In the genomic region with DNA sequence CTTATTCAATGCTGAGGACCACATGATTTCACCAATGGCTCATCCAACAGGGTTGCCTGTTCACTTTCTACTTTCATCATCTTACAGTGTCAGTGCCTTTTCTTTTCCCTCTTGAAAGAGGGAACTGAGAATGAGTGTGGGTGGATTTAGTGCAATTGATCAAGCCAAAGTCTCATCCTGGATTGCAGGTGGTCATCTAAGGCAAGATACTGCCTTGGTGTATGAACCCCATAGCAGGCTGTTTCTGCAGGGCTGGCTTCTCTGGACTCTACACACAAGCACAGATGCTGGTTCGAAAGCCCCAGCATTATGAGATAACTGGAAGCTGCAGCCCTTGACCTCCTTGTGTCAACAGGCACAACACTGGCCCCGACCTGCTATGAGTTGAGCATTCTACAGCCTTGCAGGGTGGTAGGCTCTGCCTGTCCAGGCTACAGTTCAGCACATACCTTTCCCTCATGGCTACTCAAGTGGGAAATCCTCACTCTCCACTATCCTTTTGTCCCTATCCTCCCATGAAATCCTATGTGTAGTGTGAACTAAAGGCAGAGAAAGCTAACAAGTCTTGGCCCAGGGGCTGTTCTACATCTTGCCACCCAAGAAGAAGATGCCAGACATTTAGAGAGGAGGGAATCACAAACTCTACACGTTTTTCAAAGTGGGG, we compare ENCODE assay signal across 1 cellular context.
TF ChIP-seq lines count a peak whose summit lies in the region.

No MANE protein-coding gene starts in this region.

TF ChIP-seq in HepG2, 621 proteins besides CTCF, POLR2A, EP300 and RAD21 (continued from another document and continues in another):
- TF ChIP-seq, protein P1, sequence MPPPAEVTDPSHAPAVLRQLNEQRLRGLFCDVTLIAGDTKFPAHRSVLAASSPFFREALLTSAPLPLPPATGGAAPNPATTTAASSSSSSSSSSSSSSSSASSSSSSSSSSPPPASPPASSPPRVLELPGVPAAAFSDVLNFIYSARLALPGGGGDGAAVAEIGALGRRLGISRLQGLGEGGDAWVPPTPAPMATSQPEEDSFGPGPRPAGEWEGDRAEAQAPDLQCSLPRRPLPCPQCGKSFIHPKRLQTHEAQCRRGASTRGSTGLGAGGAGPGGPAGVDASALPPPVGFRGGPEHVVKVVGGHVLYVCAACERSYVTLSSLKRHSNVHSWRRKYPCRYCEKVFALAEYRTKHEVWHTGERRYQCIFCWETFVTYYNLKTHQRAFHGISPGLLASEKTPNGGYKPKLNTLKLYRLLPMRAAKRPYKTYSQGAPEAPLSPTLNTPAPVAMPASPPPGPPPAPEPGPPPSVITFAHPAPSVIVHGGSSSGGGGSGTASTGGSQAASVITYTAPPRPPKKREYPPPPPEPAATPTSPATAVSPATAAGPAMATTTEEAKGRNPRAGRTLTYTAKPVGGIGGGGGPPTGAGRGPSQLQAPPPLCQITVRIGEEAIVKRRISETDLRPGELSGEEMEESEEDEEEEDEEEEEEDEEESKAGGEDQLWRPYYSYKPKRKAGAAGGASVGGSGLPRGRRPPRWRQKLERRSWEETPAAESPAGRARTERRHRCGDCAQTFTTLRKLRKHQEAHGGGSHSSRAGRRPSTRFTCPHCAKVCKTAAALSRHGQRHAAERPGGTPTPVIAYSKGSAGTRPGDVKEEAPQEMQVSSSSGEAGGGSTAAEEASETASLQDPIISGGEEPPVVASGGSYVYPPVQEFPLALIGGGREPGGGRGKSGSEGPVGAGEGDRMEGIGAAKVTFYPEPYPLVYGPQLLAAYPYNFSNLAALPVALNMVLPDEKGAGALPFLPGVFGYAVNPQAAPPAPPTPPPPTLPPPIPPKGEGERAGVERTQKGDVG (CRISPR knock-in tag; IDR thresholded peaks at IDR 0.05; ENCODE audit: borderline replicate concordance), result no peak
- no peak for TF ChIP-seq ZNF839 (CRISPR knock-in tag; IDR thresholded peaks at IDR 0.05; ENCODE audit: borderline replicate concordance)
- TF ChIP-seq HNF4A (CRISPR knock-in tag; IDR thresholded peaks at IDR 0.05), result peak; percentile 78
- TF ChIP-seq ZNF282 (IDR thresholded peaks at IDR 0.05; ENCODE audit: partially characterized antibody), result no peak
- TF ChIP-seq, protein P2, sequence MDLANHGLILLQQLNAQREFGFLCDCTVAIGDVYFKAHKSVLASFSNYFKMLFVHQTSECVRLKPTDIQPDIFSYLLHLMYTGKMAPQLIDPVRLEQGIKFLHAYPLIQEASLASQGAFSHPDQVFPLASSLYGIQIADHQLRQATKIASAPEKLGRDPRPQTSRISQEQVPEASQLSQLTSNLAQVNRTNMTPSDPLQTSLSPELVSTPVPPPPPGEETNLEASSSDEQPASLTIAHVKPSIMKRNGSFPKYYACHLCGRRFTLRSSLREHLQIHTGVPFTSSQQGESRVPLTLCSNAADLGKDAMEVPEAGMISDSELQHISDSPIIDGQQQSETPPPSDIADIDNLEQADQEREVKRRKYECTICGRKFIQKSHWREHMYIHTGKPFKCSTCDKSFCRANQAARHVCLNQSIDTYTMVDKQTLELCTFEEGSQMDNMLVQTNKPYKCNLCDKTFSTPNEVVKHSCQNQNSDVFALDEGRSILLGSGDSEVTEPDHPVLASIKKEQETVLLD (CRISPR knock-in tag; IDR thresholded peaks at IDR 0.05; ENCODE audit: low read depth), result no peak
- TF ChIP-seq HOXA7 (CRISPR knock-in tag; IDR thresholded peaks at IDR 0.05), result no peak
- TF ChIP-seq SNRNP70 (IDR thresholded peaks at IDR 0.05; ENCODE audit: low read depth, low read length), result no peak
- no peak for TF ChIP-seq ONECUT2 (CRISPR knock-in tag; IDR thresholded peaks at IDR 0.05)
- no peak for TF ChIP-seq ZNF260 (CRISPR knock-in tag; IDR thresholded peaks at IDR 0.05; ENCODE audit: borderline replicate concordance, low read depth)
- 0 out of 2 replicates have a peak, but pooled peaks have one; percentile 6 for TF ChIP-seq HNF4G (IDR thresholded peaks at IDR 0.05; ENCODE audit: borderline replicate concordance, low read depth, low read length)
- TF ChIP-seq HNF4G (CRISPR knock-in tag; IDR thresholded peaks at IDR 0.05; ENCODE audit: borderline replicate concordance, low read depth), result 0 out of 2 replicates have a peak, but pooled peaks have one; percentile 27
- no peak for TF ChIP-seq ZBTB46 (CRISPR knock-in tag; IDR thresholded peaks at IDR 0.05; ENCODE audit: borderline replicate concordance)
- TF ChIP-seq ARHGAP35 (CRISPR knock-in tag; IDR thresholded peaks at IDR 0.05; ENCODE audit: borderline replicate concordance), result no peak
- no peak for TF ChIP-seq HES4 (CRISPR knock-in tag; IDR thresholded peaks at IDR 0.05; ENCODE audit: borderline replicate concordance)
- no peak for TF ChIP-seq CENPX (CRISPR knock-in tag; IDR thresholded peaks at IDR 0.05)
- TF ChIP-seq MAFG (CRISPR knock-in tag; IDR thresholded peaks at IDR 0.05), result no peak
- no peak for TF ChIP-seq ZBTB34 (CRISPR knock-in tag; IDR thresholded peaks at IDR 0.05)
- TF ChIP-seq ZNF569 (CRISPR knock-in tag; IDR thresholded peaks at IDR 0.05; ENCODE audit: borderline replicate concordance), result no peak
- TF ChIP-seq, protein P3, sequence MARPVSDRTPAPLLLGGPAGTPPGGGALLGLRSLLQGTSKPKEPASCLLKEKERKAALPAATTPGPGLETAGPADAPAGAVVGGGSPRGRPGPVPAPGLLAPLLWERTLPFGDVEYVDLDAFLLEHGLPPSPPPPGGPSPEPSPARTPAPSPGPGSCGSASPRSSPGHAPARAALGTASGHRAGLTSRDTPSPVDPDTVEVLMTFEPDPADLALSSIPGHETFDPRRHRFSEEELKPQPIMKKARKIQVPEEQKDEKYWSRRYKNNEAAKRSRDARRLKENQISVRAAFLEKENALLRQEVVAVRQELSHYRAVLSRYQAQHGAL (CRISPR knock-in tag; IDR thresholded peaks at IDR 0.05; ENCODE audit: not compliant biosample characterization), result no peak
- no peak for TF ChIP-seq KLF9 (CRISPR knock-in tag; IDR thresholded peaks at IDR 0.05; ENCODE audit: low read depth)
- no peak for TF ChIP-seq CREM (IDR thresholded peaks at IDR 0.05)
- no peak for TF ChIP-seq CREM (CRISPR knock-in tag; IDR thresholded peaks at IDR 0.05)
- TF ChIP-seq RFXAP (CRISPR knock-in tag; IDR thresholded peaks at IDR 0.05; ENCODE audit: borderline replicate concordance), result no peak
- TF ChIP-seq ZNF747 (CRISPR knock-in tag; IDR thresholded peaks at IDR 0.05; ENCODE audit: borderline replicate concordance), result no peak
- no peak for TF ChIP-seq ZNF160 (CRISPR knock-in tag; IDR thresholded peaks at IDR 0.05)
- TF ChIP-seq EZH2 (conservative IDR thresholded peaks at IDR 0.05; ENCODE audit: low read depth, low read length), result no peak
- TF ChIP-seq SPEN (CRISPR knock-in tag; IDR thresholded peaks at IDR 0.05; ENCODE audit: low read depth), result no peak
- no peak for TF ChIP-seq ETV5 (CRISPR knock-in tag; IDR thresholded peaks at IDR 0.05; ENCODE audit: borderline replicate concordance)
- TF ChIP-seq YY1 (IDR thresholded peaks at IDR 0.05; ENCODE audit: insufficient read depth, insufficient replicate concordance, low read depth, low read length), result no peak
- peak; percentile 69; the same call in 1 of the 2 replicates for TF ChIP-seq ZNF331 (CRISPR knock-in tag; IDR thresholded peaks at IDR 0.05)
- TF ChIP-seq, protein P4, sequence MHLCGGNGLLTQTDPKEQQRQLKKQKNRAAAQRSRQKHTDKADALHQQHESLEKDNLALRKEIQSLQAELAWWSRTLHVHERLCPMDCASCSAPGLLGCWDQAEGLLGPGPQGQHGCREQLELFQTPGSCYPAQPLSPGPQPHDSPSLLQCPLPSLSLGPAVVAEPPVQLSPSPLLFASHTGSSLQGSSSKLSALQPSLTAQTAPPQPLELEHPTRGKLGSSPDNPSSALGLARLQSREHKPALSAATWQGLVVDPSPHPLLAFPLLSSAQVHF (CRISPR knock-in tag; IDR thresholded peaks at IDR 0.05), result no peak
- no peak for TF ChIP-seq JARID2 (CRISPR knock-in tag; IDR thresholded peaks at IDR 0.05; ENCODE audit: insufficient replicate concordance)
- no peak for TF ChIP-seq ZNF44 (CRISPR knock-in tag; IDR thresholded peaks at IDR 0.05)
- TF ChIP-seq ZNF367 (CRISPR knock-in tag; IDR thresholded peaks at IDR 0.05; ENCODE audit: borderline replicate concordance), result no peak
- TF ChIP-seq MIER2 (CRISPR knock-in tag; IDR thresholded peaks at IDR 0.05), result no peak
- TF ChIP-seq, protein P5, sequence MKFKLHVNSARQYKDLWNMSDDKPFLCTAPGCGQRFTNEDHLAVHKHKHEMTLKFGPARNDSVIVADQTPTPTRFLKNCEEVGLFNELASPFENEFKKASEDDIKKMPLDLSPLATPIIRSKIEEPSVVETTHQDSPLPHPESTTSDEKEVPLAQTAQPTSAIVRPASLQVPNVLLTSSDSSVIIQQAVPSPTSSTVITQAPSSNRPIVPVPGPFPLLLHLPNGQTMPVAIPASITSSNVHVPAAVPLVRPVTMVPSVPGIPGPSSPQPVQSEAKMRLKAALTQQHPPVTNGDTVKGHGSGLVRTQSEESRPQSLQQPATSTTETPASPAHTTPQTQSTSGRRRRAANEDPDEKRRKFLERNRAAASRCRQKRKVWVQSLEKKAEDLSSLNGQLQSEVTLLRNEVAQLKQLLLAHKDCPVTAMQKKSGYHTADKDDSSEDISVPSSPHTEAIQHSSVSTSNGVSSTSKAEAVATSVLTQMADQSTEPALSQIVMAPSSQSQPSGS (CRISPR knock-in tag; IDR thresholded peaks at IDR 0.05), result 0 out of 2 replicates have a peak, but pooled peaks have one; percentile 26
- no peak for TF ChIP-seq ZNF766 (CRISPR knock-in tag; IDR thresholded peaks at IDR 0.05; ENCODE audit: borderline replicate concordance)
- TF ChIP-seq MED8 (CRISPR knock-in tag; IDR thresholded peaks at IDR 0.05; ENCODE audit: insufficient replicate concordance), result no peak
- TF ChIP-seq, protein P6, sequence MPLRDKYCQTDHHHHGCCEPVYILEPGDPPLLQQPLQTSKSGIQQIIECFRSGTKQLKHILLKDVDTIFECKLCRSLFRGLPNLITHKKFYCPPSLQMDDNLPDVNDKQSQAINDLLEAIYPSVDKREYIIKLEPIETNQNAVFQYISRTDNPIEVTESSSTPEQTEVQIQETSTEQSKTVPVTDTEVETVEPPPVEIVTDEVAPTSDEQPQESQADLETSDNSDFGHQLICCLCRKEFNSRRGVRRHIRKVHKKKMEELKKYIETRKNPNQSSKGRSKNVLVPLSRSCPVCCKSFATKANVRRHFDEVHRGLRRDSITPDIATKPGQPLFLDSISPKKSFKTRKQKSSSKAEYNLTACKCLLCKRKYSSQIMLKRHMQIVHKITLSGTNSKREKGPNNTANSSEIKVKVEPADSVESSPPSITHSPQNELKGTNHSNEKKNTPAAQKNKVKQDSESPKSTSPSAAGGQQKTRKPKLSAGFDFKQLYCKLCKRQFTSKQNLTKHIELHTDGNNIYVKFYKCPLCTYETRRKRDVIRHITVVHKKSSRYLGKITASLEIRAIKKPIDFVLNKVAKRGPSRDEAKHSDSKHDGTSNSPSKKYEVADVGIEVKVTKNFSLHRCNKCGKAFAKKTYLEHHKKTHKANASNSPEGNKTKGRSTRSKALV (CRISPR knock-in tag; IDR thresholded peaks at IDR 0.05), result no peak
- no peak for TF ChIP-seq MBNL3 (CRISPR knock-in tag; conservative IDR thresholded peaks at IDR 0.05)
- TF ChIP-seq, protein P7, sequence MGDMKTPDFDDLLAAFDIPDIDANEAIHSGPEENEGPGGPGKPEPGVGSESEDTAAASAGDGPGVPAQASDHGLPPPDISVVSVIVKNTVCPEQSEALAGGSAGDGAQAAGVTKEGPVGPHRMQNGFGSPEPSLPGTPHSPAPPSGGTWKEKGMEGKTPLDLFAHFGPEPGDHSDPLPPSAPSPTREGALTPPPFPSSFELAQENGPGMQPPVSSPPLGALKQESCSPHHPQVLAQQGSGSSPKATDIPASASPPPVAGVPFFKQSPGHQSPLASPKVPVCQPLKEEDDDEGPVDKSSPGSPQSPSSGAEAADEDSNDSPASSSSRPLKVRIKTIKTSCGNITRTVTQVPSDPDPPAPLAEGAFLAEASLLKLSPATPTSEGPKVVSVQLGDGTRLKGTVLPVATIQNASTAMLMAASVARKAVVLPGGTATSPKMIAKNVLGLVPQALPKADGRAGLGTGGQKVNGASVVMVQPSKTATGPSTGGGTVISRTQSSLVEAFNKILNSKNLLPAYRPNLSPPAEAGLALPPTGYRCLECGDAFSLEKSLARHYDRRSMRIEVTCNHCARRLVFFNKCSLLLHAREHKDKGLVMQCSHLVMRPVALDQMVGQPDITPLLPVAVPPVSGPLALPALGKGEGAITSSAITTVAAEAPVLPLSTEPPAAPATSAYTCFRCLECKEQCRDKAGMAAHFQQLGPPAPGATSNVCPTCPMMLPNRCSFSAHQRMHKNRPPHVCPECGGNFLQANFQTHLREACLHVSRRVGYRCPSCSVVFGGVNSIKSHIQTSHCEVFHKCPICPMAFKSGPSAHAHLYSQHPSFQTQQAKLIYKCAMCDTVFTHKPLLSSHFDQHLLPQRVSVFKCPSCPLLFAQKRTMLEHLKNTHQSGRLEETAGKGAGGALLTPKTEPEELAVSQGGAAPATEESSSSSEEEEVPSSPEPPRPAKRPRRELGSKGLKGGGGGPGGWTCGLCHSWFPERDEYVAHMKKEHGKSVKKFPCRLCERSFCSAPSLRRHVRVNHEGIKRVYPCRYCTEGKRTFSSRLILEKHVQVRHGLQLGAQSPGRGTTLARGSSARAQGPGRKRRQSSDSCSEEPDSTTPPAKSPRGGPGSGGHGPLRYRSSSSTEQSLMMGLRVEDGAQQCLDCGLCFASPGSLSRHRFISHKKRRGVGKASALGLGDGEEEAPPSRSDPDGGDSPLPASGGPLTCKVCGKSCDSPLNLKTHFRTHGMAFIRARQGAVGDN (CRISPR knock-in tag; IDR thresholded peaks at IDR 0.05), result no peak
- TF ChIP-seq ZNF337 (CRISPR knock-in tag; IDR thresholded peaks at IDR 0.05; ENCODE audit: borderline replicate concordance, low read depth), result no peak
- TF ChIP-seq ZFP82 (CRISPR knock-in tag; IDR thresholded peaks at IDR 0.05; ENCODE audit: borderline replicate concordance), result no peak
